28 cellular contexts compared by ENCODE assay signal in genomic region chr4:2767705-2768074, GRCh38. TPM values are rescaled to one million over a fixed set of nuclear protein-coding genes. Genes with fewer than 3 reads are reported as not detected.
DNase-seq lines count a peak whose midpoint lies in the region; ATAC-seq, FAIRE-seq and TF ChIP-seq lines count a peak whose summit lies in the region.
"Had no signal": no experiment of that assay in that cellular context is flagged by ENCODE, and none has a peak within 500 bp of the region (broad histone marks: within the 10 kb centered on the region; RNA-seq: fewer than 3 reads in every experiment).

No MANE protein-coding gene starts in this region.

- no peak overlapping the region for H3K9ac ChIP-seq in SK-N-SH
- no peak overlapping the region; a peak in 1 of 4 replicates for H3K9ac ChIP-seq in K562 (ENCODE audit: insufficient read depth in 1 of 2, low read depth in 2 of 2, low read length in 2 of 2)

- POLR2A ChIA-PET in SK-N-SH (lab: Yijun Ruan, JAX) = interaction anchor here (0.6 to 2.2 kb wide), 6 partner anchors 11 to 170 kb away, joined by 3 to 10 read pairs (median 4); partner anchors contain the start of genes SH3BP2 and TNIP2
- POLR2A ChIA-PET in K562 (lab: Yijun Ruan, JAX) = no interaction called here

- no peaks in the 10 kb centered on the region for H3K9me2 ChIP-seq in SK-N-SH

- H3K9me3 ChIP-seq in SK-N-SH (no peaks in the 10 kb centered on the region), K562 (replicated peaks; ENCODE audit: control insufficient read depth, insufficient read depth, low read depth, low read length) (no peaks in the 10 kb centered on the region; the same call in 1 of the 2 replicates), right cardiac atrium (ENCODE audit: control insufficient read depth, low read length) (no peaks in the 10 kb centered on the region), sigmoid colon (no peaks in the 10 kb centered on the region)
- H3K9me3 ChIP-seq: Caco-2, gastrocnemius medialis, upper lobe of right lung had no signal

- TF ChIP-seq EP300 in SK-N-SH (IDR thresholded peaks at IDR 0.05; ENCODE audit: borderline replicate concordance in 1 of 2, low read depth in 1 of 2, low read length in 1 of 2) (0 out of 4 replicates have a peak, but pooled peaks of 1 of the 2 experiments have one; percentile 32), K562 (IDR thresholded peaks at IDR 0.05; ENCODE audit: low read length) (no peak), sigmoid colon (IDR thresholded peaks at IDR 0.05) (no peak)

- TF ChIP-seq CTCF in SK-N-SH (IDR thresholded peaks at IDR 0.05) = no peak
- no peak for TF ChIP-seq CTCF in K562 (IDR thresholded peaks at IDR 0.05 in 2 of 3, conservative IDR thresholded peaks at IDR 0.05 in 1 of 3; ENCODE audit: insufficient read depth in 2 of 3, low read depth in 1 of 3, low read length in 3 of 3)
- TF ChIP-seq CTCF in sigmoid colon (IDR thresholded peaks at IDR 0.05) = no peak

- intact Hi-C loops in K562 (cut with micrococcal nuclease) = no loop called here
- intact Hi-C loops in right cardiac atrium (cut with DNase I) = loop anchor here in 3 of 4 donors (10.0 kb wide), 3 partner anchors 47 to 167 kb away; partner anchors contain the start of gene ADD1 (in 1 of the 3)
- intact Hi-C loops in sigmoid colon (cut with DNase I) = no loop called here

- TF ChIP-seq POLR2A in K562 (conservative IDR thresholded peaks at IDR 0.05) (no peak), sigmoid colon (IDR thresholded peaks at IDR 0.05) (no peak)

- H3K27me3 ChIP-seq in SK-N-SH (ENCODE audit: insufficient read depth) = no peaks in the 10 kb centered on the region
- no peaks in the 10 kb centered on the region for H3K27me3 ChIP-seq in K562 (ENCODE audit: control insufficient read depth in 2 of 2, insufficient read depth in 2 of 2, low read length in 2 of 2)
- H3K27me3 ChIP-seq in right cardiac atrium (ENCODE audit: control insufficient read depth, insufficient read depth) = no peaks in the 10 kb centered on the region
- peaks cover 0 to 4% (median 0%) of the 10 kb centered on the region in 3 donors for H3K27me3 ChIP-seq in sigmoid colon
- H3K27me3 ChIP-seq: gastrocnemius medialis, hepatocyte, upper lobe of right lung had no signal

- H2AFZ ChIP-seq in SK-N-SH (ENCODE audit: low read depth) (no peak overlapping the region), K562 (ENCODE audit: low read depth, low read length) (no peak overlapping the region)
- H2AFZ ChIP-seq: hepatocyte had no signal

- no TSS peak for BruUV-seq in K562 (replicated peaks; lab: Mats Ljungman, UMichigan)

- CTCF ChIA-PET in SK-N-SH (lab: Yijun Ruan, JAX) (interaction anchor here (0.6 to 1.4 kb wide), 2 partner anchors 12 to 303 kb away, joined by 3 read pairs; no protein-coding TSS in a partner anchor), K562 (lab: Yijun Ruan, JAX; ENCODE audit: low intra/inter-chr PET ratio) (no interaction called here)

- WGBS in SK-N-SH (ENCODE audit: low lambda C conversion rate) = 63% methylated on average over 11 of the region's 11 CpGs
- 37% methylated on average over 11 of the region's 11 CpGs for WGBS in K562 (ENCODE audit: insufficient coverage, low coverage, missing lambda C conversion rate)
- WGBS in right cardiac atrium = 46% methylated on average over 11 of the region's 11 CpGs
- 64 to 77% methylated on average over 11 of the region's 11 CpGs for WGBS in sigmoid colon, 2 donors

- H3K4me3 ChIP-seq in SK-N-SH (ENCODE audit: low read depth in 2 of 2, low read length in 1 of 2) (no peak overlapping the region), K562 (no peak overlapping the region), right cardiac atrium (ENCODE audit: low read length) (no peak overlapping the region), sigmoid colon (no peak overlapping the region)
- H3K4me3 ChIP-seq: gastrocnemius medialis, hepatocyte, skin epidermis, upper lobe of right lung had no signal

- H3K9me1 ChIP-seq in K562 (ENCODE audit: control insufficient read depth, insufficient read depth, low read length) = no peaks in the 10 kb centered on the region

- ATAC-seq in SK-N-SH treated with all-trans-retinoic acid at 6 μM for 48 hours = no peak
- peak; percentile 15; the same call in 2 of the 3 replicates for ATAC-seq in K562
- peak; percentile 41 to 50 for ATAC-seq in right cardiac atrium
- ATAC-seq: gastrocnemius medialis, left colon, upper lobe of right lung had no signal

- in situ Hi-C loops in K562 (cut with MboI) = no loop called here

- no peaks in the 10 kb centered on the region for H3K79me2 ChIP-seq in SK-N-SH (ENCODE audit: insufficient read depth)
- no peaks in the 10 kb centered on the region for H3K79me2 ChIP-seq in K562 (ENCODE audit: control insufficient read depth, insufficient read depth, low read length)
- H3K79me2 ChIP-seq: hepatocyte had no signal

- no peaks in the 10 kb centered on the region for H4K20me1 ChIP-seq in SK-N-SH (ENCODE audit: insufficient read depth)
- H4K20me1 ChIP-seq in K562 (replicated peaks; ENCODE audit: control insufficient read depth, insufficient read depth, low read length) = no peaks in the 10 kb centered on the region

- no peaks in the 10 kb centered on the region for H3K36me3 ChIP-seq in SK-N-SH (replicated peaks in 1 of 2; ENCODE audit: control insufficient read depth in 1 of 2, insufficient read depth in 2 of 2, low read length in 1 of 2)
- no peaks in the 10 kb centered on the region for H3K36me3 ChIP-seq in K562 (ENCODE audit: control insufficient read depth, insufficient read depth, low read length)
- no peaks in the 10 kb centered on the region for H3K36me3 ChIP-seq in sigmoid colon
- H3K36me3 ChIP-seq: gastrocnemius medialis, upper lobe of right lung had no signal

- TF ChIP-seq RAD21 in SK-N-SH (IDR thresholded peaks at IDR 0.05; ENCODE audit: low read length) (no peak), K562 (CRISPR knock-in tag; conservative IDR thresholded peaks at IDR 0.05 in 1 of 2, IDR thresholded peaks at IDR 0.05 in 1 of 2) (no peak)

- H3F3A ChIP-seq in SK-N-SH (replicated peaks; ENCODE audit: insufficient read depth) = peaks cover 3% of the 10 kb centered on the region

- H3K4me2 ChIP-seq in SK-N-SH = no peak overlapping the region
- no peak overlapping the region for H3K4me2 ChIP-seq in K562 (ENCODE audit: insufficient read depth, low read length)
- H3K4me2 ChIP-seq: hepatocyte had no signal

- H3K4me1 ChIP-seq in SK-N-SH (ENCODE audit: control insufficient read depth in 1 of 2, insufficient read depth in 2 of 2, low read depth in 1 of 2, low read length in 1 of 2) (peaks cover 0 to 22% of the 10 kb centered on the region in 2 experiments; a peak in 1 of 4 replicates), K562 (replicated peaks in 1 of 2; ENCODE audit: control insufficient read depth in 2 of 2, insufficient read depth in 2 of 2, low read length in 2 of 2) (peaks cover 5 to 26% of the 10 kb centered on the region in 2 experiments), right cardiac atrium (ENCODE audit: control insufficient read depth, insufficient read depth, low read length) (no peaks in the 10 kb centered on the region), sigmoid colon (peaks cover 0 to 13% (median 8%) of the 10 kb centered on the region in 4 donors)
- H3K4me1 ChIP-seq: Caco-2 had no signal

- DNase-seq in SK-N-SH (peak; percentile 74), K562 (ENCODE audit: extremely low read depth in 1 of 4, low spot score in 3 of 4) (no peak), right cardiac atrium (peak; percentile 56 to 75 (median 67)), sigmoid colon (peak; percentile 54), kidney tubule cell (ENCODE audit: low spot score) (no peak), middle frontal gyrus (ENCODE audit: extremely low spot score, low spot score) (no peak), DMS79 (lab: John Stamatoyannopoulos, UW) (no peak)
- DNase-seq: 8988T; activated naive CD4-positive, alpha-beta T cell treated with anti-CD3 and anti-CD28 coated beads, Interleukin-2, amount 10 ng/mL, durations not matched to agents 7 days and 5 days; activated T-cell treated with anti-CD3 and anti-CD28 coated beads, Interleukin-2, amount 50 U/mL, for 48 hours; Caco-2; DND-41; gastrocnemius medialis; KG1; mesendoderm; NCI-H1092 treated with DMSO at 0.1 percent for 48 hours; NCI-H187 treated with DMSO at 0.1 percent for 48 hours; NCI-H2171 treated with DMSO at 0.1 percent for 48 hours; NCI-H524 treated with DMSO at 0.1 percent for 48 hours; OCI-M1; stimulated activated naive CD4-positive, alpha-beta T cell; T-helper 2 cell; upper lobe of right lung had no signal

- peak overlapping the region in 1 of 2 experiments; percentile 74; a peak in 1 of 4 replicates for H3K27ac ChIP-seq in SK-N-SH (ENCODE audit: low read depth in 2 of 2, low read length in 1 of 2)
- H3K27ac ChIP-seq in K562 (ENCODE audit: extremely low read depth, low read depth, low read length) = no peak overlapping the region
- no peak overlapping the region for H3K27ac ChIP-seq in right cardiac atrium (ENCODE audit: low read length)
- H3K27ac ChIP-seq in sigmoid colon = no peak overlapping the region
- H3K27ac ChIP-seq: gastrocnemius medialis, hepatocyte, skin epidermis, upper lobe of right lung had no signal

- no peak for FAIRE-seq in K562 (lab: Jason Lieb, UNC)
- FAIRE-seq: HTR-8/SVneo had no signal

RNA-seq across cellular contexts. Expression of gene TNIP2, which starts 11.6 kb away (rescaled TPM):
- polyA plus RNA-seq in SK-N-SH (2012; rRNA removed) (68.2 and 78.9 TPM in 2 replicates), K562 (2011; rRNA removed) (17.5 and 21.8 TPM in 2 replicates), K562 (2014; fragmentation: Illumina TruSeq; extraction: Trizol) (12.1 and 18.3 TPM in 2 replicates), K562 (2014; fragmentation: Nextera tagmentation; extraction: Ambion mirVana) (1 to 10 TPM in 1 of 2 experiments, under 1 TPM in 1; 0.61 to 1.1 TPM), K562 (2014; rRNA removed) (38.1 and 38.2 TPM in 2 replicates), right cardiac atrium (24.9 TPM), sigmoid colon (10 to 100 TPM; 51.7 to 65.0 (median 51.8) TPM)
- 47.4 and 57.1 TPM in 2 replicates for polyA plus RNA-seq in SK-N-SH (2012; cell fraction: cytosol; rRNA removed)
- polyA plus RNA-seq in SK-N-SH (2012; cell fraction: nucleus; rRNA removed) = 175 and 261 TPM in 2 replicates
- 24.5 and 78.1 TPM in 2 replicates for total RNA-seq in K562 (2011; cell fraction: chromatin; rRNA removed; ENCODE audit: low replicate concordance)
- 49.7 and 54.7 TPM in 2 replicates for total RNA-seq in K562 (2011; cell fraction: nucleolus; rRNA removed)
- 30.4 and 33.4 TPM in 2 replicates for total RNA-seq in K562 (2011; cell fraction: nucleoplasm; rRNA removed)
- total RNA-seq in K562 (2014; rRNA removed) (42.6 and 46.7 TPM in 2 replicates), K562 (2014; rRNA removed; fragmentation: Illumina TruSeq; extraction: Trizol) (11.6 and 13.1 TPM in 2 replicates), K562 (2015; rRNA removed; fragmentation: Illumina TruSeq; extraction: Trizol) (19.5 and 21.9 TPM in 2 replicates), K562 (2021) (32.2 and 35.8 TPM in 2 replicates), right cardiac atrium (10 to 100 TPM; 20.2 to 28.0 (median 24.6) TPM), sigmoid colon (10 to 100 TPM; 56.3 to 68.8 (median 66.9) TPM)
- polyA plus RNA-seq in K562 (2011; cell fraction: cytosol; rRNA removed) = 16.5 and 28.2 TPM in 2 replicates
- 49.0 and 90.0 TPM in 2 replicates for polyA plus RNA-seq in K562 (2011; cell fraction: nucleus; rRNA removed)
- 30.8 and 32.9 TPM in 2 replicates for polyA plus RNA-seq in K562 (2012)
- polyA minus RNA-seq in K562 (2011; rRNA and poly(A)+ RNA removed) = 10.0 and 16.8 TPM in 2 replicates
- polyA minus RNA-seq in K562 (2011; cell fraction: cytosol; rRNA and poly(A)+ RNA removed) = 13.7 and 14.7 TPM in 2 replicates
- 16.4 and 17.5 TPM in 2 replicates for polyA minus RNA-seq in K562 (2011; cell fraction: nucleus; rRNA and poly(A)+ RNA removed)

RNA-seq across cellular contexts. Expression of gene SH3BP2, which starts 25.2 kb away (rescaled TPM):
- polyA plus RNA-seq in SK-N-SH (2012; rRNA removed) (25.2 and 26.8 TPM in 2 replicates), K562 (2011; rRNA removed) (9.6 and 13.9 TPM in 2 replicates), K562 (2014; fragmentation: Illumina TruSeq; extraction: Trizol) (5.1 and 10.9 TPM in 2 replicates), K562 (2014; fragmentation: Nextera tagmentation; extraction: Ambion mirVana) (under 1 TPM; 0.34 to 0.72 TPM), K562 (2014; rRNA removed) (14.2 and 17.6 TPM in 2 replicates), right cardiac atrium (21.7 TPM), sigmoid colon (10 to 100 TPM; 18.6 to 82.4 (median 35.6) TPM)
- polyA plus RNA-seq in SK-N-SH (2012; cell fraction: cytosol; rRNA removed) = 5.6 and 8.5 TPM in 2 replicates
- 132 and 143 TPM in 2 replicates for polyA plus RNA-seq in SK-N-SH (2012; cell fraction: nucleus; rRNA removed)
- total RNA-seq in K562 (2011; cell fraction: chromatin; rRNA removed; ENCODE audit: low replicate concordance) = 49.1 and 137 TPM in 2 replicates
- 57.9 and 62.0 TPM in 2 replicates for total RNA-seq in K562 (2011; cell fraction: nucleolus; rRNA removed)
- 59.4 and 93.7 TPM in 2 replicates for total RNA-seq in K562 (2011; cell fraction: nucleoplasm; rRNA removed)
- total RNA-seq in K562 (2014; rRNA removed) (9.7 and 15.9 TPM in 2 replicates), K562 (2014; rRNA removed; fragmentation: Illumina TruSeq; extraction: Trizol) (3.7 and 3.9 TPM in 2 replicates), K562 (2015; rRNA removed; fragmentation: Illumina TruSeq; extraction: Trizol) (3.5 and 5.6 TPM in 2 replicates), K562 (2021) (10.8 and 16.0 TPM in 2 replicates), right cardiac atrium (10 to 100 TPM; 20.5 to 28.8 (median 26.3) TPM), sigmoid colon (10 to 100 TPM; 18.4 to 49.3 (median 24.2) TPM)
- 10.6 and 10.7 TPM in 2 replicates for polyA plus RNA-seq in K562 (2011; cell fraction: cytosol; rRNA removed)
- polyA plus RNA-seq in K562 (2011; cell fraction: nucleus; rRNA removed) = 88.6 and 117 TPM in 2 replicates
- polyA plus RNA-seq in K562 (2012) = 4.4 and 18.7 TPM in 2 replicates
- 18.0 and 41.6 TPM in 2 replicates for polyA minus RNA-seq in K562 (2011; rRNA and poly(A)+ RNA removed)
- polyA minus RNA-seq in K562 (2011; cell fraction: cytosol; rRNA and poly(A)+ RNA removed) = 5.7 and 10.8 TPM in 2 replicates
- 26.8 and 33.3 TPM in 2 replicates for polyA minus RNA-seq in K562 (2011; cell fraction: nucleus; rRNA and poly(A)+ RNA removed)

Comparison
In these comparisons a context has a peak if more than half of its experiments do, and no peak if none do; other contexts are left out.
1. DNase-seq: peak in SK-N-SH (single experiment), right cardiac atrium (3 of 3) and sigmoid colon (single experiment); none in K562 (0 of 4), kidney tubule cell (single experiment), middle frontal gyrus (single experiment) and DMS79 (single experiment).
2. intact Hi-C loops: an anchor here in right cardiac atrium (10.0 kb wide); none called in K562 and sigmoid colon.